ENCODE assay signal across 1 cellular context in the genomic region with DNA sequence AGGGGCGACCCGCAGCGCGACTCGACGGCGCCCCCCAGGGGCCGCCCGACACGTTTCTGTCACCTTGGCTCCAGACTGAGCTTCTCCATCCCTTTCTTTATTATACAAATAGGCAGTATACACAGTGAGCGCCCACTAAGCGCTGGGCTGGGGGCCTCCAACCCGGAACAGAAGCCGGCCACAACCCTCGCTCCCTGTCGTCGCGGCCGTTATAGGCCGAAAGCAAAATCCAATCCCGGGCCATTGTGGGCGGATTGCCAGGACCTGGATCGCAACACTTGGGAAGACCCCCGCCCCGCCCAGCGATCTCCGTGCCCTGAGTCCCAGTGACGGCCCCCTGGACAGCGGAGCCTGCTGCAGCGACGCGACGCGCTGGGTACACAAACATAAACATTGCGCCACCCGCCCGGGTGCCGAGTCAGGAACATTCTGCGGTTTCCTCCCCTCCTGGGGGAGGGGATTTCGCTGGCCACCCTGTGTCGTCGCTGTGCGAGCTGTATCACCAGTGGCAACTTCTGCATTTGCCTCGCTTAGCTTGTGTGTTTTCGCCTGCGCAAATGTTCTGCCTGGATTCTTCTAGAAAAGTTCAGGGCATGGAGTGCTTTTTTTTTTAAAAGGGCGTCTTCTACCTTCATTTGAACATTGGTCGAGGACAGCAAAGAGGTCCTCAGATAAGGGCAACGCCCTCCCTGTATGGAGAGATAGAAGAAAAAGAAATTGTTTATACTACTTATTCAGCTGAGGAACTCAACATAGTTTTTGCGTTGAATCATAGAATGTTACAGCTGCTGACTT.
A peak's percentile ranks its signal among the peaks of the same experiment; 100 is the strongest.
TF ChIP-seq lines count a peak whose summit lies in the region.

No MANE protein-coding gene starts in this region.

TF ChIP-seq in K562, 482 proteins besides CTCF, POLR2A, EP300 and RAD21 (continued from another document and continues in another):
- TF ChIP-seq, protein P1, sequence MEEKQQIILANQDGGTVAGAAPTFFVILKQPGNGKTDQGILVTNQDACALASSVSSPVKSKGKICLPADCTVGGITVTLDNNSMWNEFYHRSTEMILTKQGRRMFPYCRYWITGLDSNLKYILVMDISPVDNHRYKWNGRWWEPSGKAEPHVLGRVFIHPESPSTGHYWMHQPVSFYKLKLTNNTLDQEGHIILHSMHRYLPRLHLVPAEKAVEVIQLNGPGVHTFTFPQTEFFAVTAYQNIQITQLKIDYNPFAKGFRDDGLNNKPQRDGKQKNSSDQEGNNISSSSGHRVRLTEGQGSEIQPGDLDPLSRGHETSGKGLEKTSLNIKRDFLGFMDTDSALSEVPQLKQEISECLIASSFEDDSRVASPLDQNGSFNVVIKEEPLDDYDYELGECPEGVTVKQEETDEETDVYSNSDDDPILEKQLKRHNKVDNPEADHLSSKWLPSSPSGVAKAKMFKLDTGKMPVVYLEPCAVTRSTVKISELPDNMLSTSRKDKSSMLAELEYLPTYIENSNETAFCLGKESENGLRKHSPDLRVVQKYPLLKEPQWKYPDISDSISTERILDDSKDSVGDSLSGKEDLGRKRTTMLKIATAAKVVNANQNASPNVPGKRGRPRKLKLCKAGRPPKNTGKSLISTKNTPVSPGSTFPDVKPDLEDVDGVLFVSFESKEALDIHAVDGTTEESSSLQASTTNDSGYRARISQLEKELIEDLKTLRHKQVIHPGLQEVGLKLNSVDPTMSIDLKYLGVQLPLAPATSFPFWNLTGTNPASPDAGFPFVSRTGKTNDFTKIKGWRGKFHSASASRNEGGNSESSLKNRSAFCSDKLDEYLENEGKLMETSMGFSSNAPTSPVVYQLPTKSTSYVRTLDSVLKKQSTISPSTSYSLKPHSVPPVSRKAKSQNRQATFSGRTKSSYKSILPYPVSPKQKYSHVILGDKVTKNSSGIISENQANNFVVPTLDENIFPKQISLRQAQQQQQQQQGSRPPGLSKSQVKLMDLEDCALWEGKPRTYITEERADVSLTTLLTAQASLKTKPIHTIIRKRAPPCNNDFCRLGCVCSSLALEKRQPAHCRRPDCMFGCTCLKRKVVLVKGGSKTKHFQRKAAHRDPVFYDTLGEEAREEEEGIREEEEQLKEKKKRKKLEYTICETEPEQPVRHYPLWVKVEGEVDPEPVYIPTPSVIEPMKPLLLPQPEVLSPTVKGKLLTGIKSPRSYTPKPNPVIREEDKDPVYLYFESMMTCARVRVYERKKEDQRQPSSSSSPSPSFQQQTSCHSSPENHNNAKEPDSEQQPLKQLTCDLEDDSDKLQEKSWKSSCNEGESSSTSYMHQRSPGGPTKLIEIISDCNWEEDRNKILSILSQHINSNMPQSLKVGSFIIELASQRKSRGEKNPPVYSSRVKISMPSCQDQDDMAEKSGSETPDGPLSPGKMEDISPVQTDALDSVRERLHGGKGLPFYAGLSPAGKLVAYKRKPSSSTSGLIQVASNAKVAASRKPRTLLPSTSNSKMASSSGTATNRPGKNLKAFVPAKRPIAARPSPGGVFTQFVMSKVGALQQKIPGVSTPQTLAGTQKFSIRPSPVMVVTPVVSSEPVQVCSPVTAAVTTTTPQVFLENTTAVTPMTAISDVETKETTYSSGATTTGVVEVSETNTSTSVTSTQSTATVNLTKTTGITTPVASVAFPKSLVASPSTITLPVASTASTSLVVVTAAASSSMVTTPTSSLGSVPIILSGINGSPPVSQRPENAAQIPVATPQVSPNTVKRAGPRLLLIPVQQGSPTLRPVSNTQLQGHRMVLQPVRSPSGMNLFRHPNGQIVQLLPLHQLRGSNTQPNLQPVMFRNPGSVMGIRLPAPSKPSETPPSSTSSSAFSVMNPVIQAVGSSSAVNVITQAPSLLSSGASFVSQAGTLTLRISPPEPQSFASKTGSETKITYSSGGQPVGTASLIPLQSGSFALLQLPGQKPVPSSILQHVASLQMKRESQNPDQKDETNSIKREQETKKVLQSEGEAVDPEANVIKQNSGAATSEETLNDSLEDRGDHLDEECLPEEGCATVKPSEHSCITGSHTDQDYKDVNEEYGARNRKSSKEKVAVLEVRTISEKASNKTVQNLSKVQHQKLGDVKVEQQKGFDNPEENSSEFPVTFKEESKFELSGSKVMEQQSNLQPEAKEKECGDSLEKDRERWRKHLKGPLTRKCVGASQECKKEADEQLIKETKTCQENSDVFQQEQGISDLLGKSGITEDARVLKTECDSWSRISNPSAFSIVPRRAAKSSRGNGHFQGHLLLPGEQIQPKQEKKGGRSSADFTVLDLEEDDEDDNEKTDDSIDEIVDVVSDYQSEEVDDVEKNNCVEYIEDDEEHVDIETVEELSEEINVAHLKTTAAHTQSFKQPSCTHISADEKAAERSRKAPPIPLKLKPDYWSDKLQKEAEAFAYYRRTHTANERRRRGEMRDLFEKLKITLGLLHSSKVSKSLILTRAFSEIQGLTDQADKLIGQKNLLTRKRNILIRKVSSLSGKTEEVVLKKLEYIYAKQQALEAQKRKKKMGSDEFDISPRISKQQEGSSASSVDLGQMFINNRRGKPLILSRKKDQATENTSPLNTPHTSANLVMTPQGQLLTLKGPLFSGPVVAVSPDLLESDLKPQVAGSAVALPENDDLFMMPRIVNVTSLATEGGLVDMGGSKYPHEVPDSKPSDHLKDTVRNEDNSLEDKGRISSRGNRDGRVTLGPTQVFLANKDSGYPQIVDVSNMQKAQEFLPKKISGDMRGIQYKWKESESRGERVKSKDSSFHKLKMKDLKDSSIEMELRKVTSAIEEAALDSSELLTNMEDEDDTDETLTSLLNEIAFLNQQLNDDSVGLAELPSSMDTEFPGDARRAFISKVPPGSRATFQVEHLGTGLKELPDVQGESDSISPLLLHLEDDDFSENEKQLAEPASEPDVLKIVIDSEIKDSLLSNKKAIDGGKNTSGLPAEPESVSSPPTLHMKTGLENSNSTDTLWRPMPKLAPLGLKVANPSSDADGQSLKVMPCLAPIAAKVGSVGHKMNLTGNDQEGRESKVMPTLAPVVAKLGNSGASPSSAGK (IDR thresholded peaks at IDR 0.05): peak; percentile 60
- TF ChIP-seq BHLHE40 (IDR thresholded peaks at IDR 0.05; ENCODE audit: low read length) (peak; percentile 82), GATA2 (CRISPR knock-in tag; IDR thresholded peaks at IDR 0.05) (no peak), FOXM1 (IDR thresholded peaks at IDR 0.05; ENCODE audit: low read depth) (peak; percentile 60; the same call in 1 of the 2 replicates), FOXM1 (CRISPR knock-in tag; IDR thresholded peaks at IDR 0.05; ENCODE audit: low read depth) (no peak), CCNT2 (IDR thresholded peaks at IDR 0.05; ENCODE audit: borderline replicate concordance, extremely low read depth, insufficient read length, low read depth, low read length) (peak; percentile 85), RCOR1 (IDR thresholded peaks at IDR 0.05; ENCODE audit: borderline replicate concordance in 1 of 2, low read depth in 2 of 2, low read length in 2 of 2) (peak; percentile 30 to 80), CAMTA2 (CRISPR knock-in tag; conservative IDR thresholded peaks at IDR 0.05) (no peak), PHB (CRISPR knock-in tag; IDR thresholded peaks at IDR 0.05) (no peak), SRSF1 (IDR thresholded peaks at IDR 0.05; ENCODE audit: low read depth, low read length) (no peak), ZNF232 (CRISPR knock-in tag; IDR thresholded peaks at IDR 0.05) (no peak), GATAD2A (IDR thresholded peaks at IDR 0.05) (peak; percentile 35; the same call in 1 of the 2 replicates), ZNF395 (CRISPR knock-in tag; IDR thresholded peaks at IDR 0.05) (0 out of 2 replicates have a peak, but pooled peaks have one; percentile 66), SRF (CRISPR knock-in tag; IDR thresholded peaks at IDR 0.05) (peak in 1 of 2 experiments; percentile 66; a peak in 1 of 4 replicates), FUS (optimal IDR thresholded peaks at IDR 0.05; ENCODE audit: low read depth, low read length) (no peak), ZNF764 (CRISPR knock-in tag; IDR thresholded peaks at IDR 0.05; ENCODE audit: low read depth) (no peak), ZNF184 (CRISPR knock-in tag; IDR thresholded peaks at IDR 0.05) (no peak), SRSF3 (IDR thresholded peaks at IDR 0.05; ENCODE audit: insufficient read depth, low read length) (no peak), RBM22 (IDR thresholded peaks at IDR 0.05; ENCODE audit: low read depth, low read length, poor library complexity, severe bottlenecking) (no peak), MYBL2 (IDR thresholded peaks at IDR 0.05; ENCODE audit: low read depth) (no peak), MYBL2 (CRISPR knock-in tag; IDR thresholded peaks at IDR 0.05; ENCODE audit: borderline replicate concordance) (no peak), SAP30 (IDR thresholded peaks at IDR 0.05; ENCODE audit: borderline replicate concordance, insufficient read depth, low read depth, low read length, poor library complexity, severe bottlenecking) (peak; percentile 35), HMG20B (CRISPR knock-in tag; IDR thresholded peaks at IDR 0.05) (no peak), KAT2B (IDR thresholded peaks at IDR 0.05; ENCODE audit: low read depth, low read length) (no peak), RHOXF2B (CRISPR knock-in tag; conservative IDR thresholded peaks at IDR 0.05) (0 out of 2 replicates have a peak, but pooled peaks have one; percentile 23), ZNF224 (CRISPR knock-in tag; IDR thresholded peaks at IDR 0.05) (no peak), FOS (IDR thresholded peaks at IDR 0.05; ENCODE audit: extremely low read depth, insufficient read length) (no peak), SREBF1 (IDR thresholded peaks at IDR 0.05; ENCODE audit: borderline replicate concordance, low read depth, low read length) (no peak), ERF (CRISPR knock-in tag; IDR thresholded peaks at IDR 0.05) (0 out of 2 replicates have a peak, but pooled peaks have one; percentile 65), RBFOX2 (IDR thresholded peaks at IDR 0.05; ENCODE audit: low read depth, low read length) (peak; percentile 91), TEAD2 (tag; IDR thresholded peaks at IDR 0.05) (peak; percentile 42; the same call in 1 of the 2 replicates), ZNF589 (CRISPR knock-in tag; IDR thresholded peaks at IDR 0.05; ENCODE audit: low read depth) (peak; percentile 23; the same call in 1 of the 2 replicates), BMI1 (IDR thresholded peaks at IDR 0.05; ENCODE audit: low read length) (no peak), RBM15 (IDR thresholded peaks at IDR 0.05; ENCODE audit: insufficient read depth, low read length) (no peak), RFX5 (IDR thresholded peaks at IDR 0.05; ENCODE audit: low read depth, low read length) (no peak), CEBPZ (IDR thresholded peaks at IDR 0.05; ENCODE audit: borderline replicate concordance, low read depth, low read length) (no peak)
- TF ChIP-seq, protein P2, sequence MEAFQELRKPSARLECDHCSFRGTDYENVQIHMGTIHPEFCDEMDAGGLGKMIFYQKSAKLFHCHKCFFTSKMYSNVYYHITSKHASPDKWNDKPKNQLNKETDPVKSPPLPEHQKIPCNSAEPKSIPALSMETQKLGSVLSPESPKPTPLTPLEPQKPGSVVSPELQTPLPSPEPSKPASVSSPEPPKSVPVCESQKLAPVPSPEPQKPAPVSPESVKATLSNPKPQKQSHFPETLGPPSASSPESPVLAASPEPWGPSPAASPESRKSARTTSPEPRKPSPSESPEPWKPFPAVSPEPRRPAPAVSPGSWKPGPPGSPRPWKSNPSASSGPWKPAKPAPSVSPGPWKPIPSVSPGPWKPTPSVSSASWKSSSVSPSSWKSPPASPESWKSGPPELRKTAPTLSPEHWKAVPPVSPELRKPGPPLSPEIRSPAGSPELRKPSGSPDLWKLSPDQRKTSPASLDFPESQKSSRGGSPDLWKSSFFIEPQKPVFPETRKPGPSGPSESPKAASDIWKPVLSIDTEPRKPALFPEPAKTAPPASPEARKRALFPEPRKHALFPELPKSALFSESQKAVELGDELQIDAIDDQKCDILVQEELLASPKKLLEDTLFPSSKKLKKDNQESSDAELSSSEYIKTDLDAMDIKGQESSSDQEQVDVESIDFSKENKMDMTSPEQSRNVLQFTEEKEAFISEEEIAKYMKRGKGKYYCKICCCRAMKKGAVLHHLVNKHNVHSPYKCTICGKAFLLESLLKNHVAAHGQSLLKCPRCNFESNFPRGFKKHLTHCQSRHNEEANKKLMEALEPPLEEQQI (IDR thresholded peaks at IDR 0.05): no peak
- TF ChIP-seq, protein P3, sequence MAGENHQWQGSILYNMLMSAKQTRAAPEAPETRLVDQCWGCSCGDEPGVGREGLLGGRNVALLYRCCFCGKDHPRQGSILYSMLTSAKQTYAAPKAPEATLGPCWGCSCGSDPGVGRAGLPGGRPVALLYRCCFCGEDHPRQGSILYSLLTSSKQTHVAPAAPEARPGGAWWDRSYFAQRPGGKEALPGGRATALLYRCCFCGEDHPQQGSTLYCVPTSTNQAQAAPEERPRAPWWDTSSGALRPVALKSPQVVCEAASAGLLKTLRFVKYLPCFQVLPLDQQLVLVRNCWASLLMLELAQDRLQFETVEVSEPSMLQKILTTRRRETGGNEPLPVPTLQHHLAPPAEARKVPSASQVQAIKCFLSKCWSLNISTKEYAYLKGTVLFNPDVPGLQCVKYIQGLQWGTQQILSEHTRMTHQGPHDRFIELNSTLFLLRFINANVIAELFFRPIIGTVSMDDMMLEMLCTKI (IDR thresholded peaks at IDR 0.05; ENCODE audit: partially characterized antibody): no peak
